ENCODE assay signal across 10 cellular contexts in the genomic region with DNA sequence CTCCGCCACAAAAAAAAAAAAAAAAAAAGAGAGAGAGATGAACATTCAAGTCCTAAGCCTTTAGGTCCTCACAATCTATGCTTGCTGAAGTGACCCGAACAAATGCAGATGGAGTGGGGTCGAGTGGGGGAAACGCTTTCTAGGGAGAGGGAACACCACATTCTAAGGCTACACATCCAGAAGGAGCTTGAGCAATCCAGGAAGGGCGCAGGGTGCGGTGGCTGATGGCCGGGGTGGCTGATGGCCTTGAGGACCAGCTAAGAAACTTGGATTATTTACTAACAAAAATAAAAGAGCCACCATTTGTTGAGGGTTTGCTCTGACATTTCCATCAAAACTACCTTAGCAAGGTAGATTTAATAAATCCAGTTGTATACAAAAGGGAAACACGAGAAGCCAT. TPM values are rescaled to one million over a fixed set of nuclear protein-coding genes. Genes with fewer than 3 reads are reported as not detected.
A peak's percentile ranks its signal among the peaks of the same experiment; 100 is the strongest.
DNase-seq lines count a peak whose midpoint lies in the region; ATAC-seq and TF ChIP-seq lines count a peak whose summit lies in the region.
"Had no signal": no experiment of that assay in that cellular context is flagged by ENCODE, and none has a peak within 500 bp of the region (broad histone marks: within the 10 kb centered on the region; RNA-seq: fewer than 3 reads in every experiment).

No MANE protein-coding gene starts in this region.

- peaks cover 6 to 10% (median 9%) of the 10 kb centered on the region in 4 donors for H3K4me1 Mint-ChIP-seq in CD4-positive, CD25-positive, alpha-beta regulatory T cell
- peaks cover 20% of the 10 kb centered on the region for H3K4me1 Mint-ChIP-seq in brain
- H3K4me1 Mint-ChIP-seq in natural killer cell, result peaks cover 5 to 11% of the 10 kb centered on the region in 2 donors

- peak overlapping the region; percentile 98 for H3K27ac ChIP-seq in CD4-positive, CD25-positive, alpha-beta regulatory T cell (ENCODE audit: insufficient read depth, low read length, poor library complexity, severe bottlenecking)
- no peak overlapping the region for H3K27ac ChIP-seq in ovary

- peak overlapping the region; percentile 49 for H2AFZ ChIP-seq in Loucy (ENCODE audit: low read length)

- peaks cover 17% of the 10 kb centered on the region for H3K27me3 Mint-ChIP-seq in CD4-positive, CD25-positive, alpha-beta regulatory T cell
- H3K27me3 Mint-ChIP-seq in brain, result peaks cover 7% of the 10 kb centered on the region
- no peaks in the 10 kb centered on the region for H3K27me3 Mint-ChIP-seq in natural killer cell (ENCODE audit: low read depth in 2 of 2)

- H3K4me1 ChIP-seq in CD4-positive, CD25-positive, alpha-beta regulatory T cell (ENCODE audit: control insufficient read depth, insufficient read depth, low read length, poor library complexity, severe bottlenecking), result peaks cover 6% of the 10 kb centered on the region
- H3K4me1 ChIP-seq in Loucy (ENCODE audit: insufficient read depth, low read length, poor library complexity, severe bottlenecking) (peaks cover 3% of the 10 kb centered on the region), ovary (ENCODE audit: insufficient read depth) (peaks cover 1% of the 10 kb centered on the region)
- H3K4me1 ChIP-seq: psoas muscle had no signal

- ATAC-seq in CD4-positive, CD25-positive, alpha-beta regulatory T cell (ENCODE audit: low read depth in 2 of 2), result no peak
- ATAC-seq in natural killer cell, result no peak
- no peak for ATAC-seq in HG02571 (IDR thresholded peaks at IDR 0.05; ENCODE audit: unreplicated experiment)
- no peak for ATAC-seq in HG03432 (IDR thresholded peaks at IDR 0.05; ENCODE audit: unreplicated experiment)

- TF ChIP-seq CTCF in Loucy (conservative IDR thresholded peaks at IDR 0.05; ENCODE audit: low read length) (no peak), brain (conservative IDR thresholded peaks at IDR 0.05) (no peak), natural killer cell (IDR thresholded peaks at IDR 0.05) (no peak), ovary (IDR thresholded peaks at IDR 0.05) (no peak)

- H3K4me2 ChIP-seq in Loucy (ENCODE audit: low read depth, low read length, poor library complexity, severe bottlenecking), result no peak overlapping the region

- WGBS in ovary, 3 donors, result 84 to 91% (median 84%) methylated on average over 8 of the region's 8 CpGs

- H3K36me3 Mint-ChIP-seq in CD4-positive, CD25-positive, alpha-beta regulatory T cell, result peaks cover 6% of the 10 kb centered on the region
- peaks cover 8% of the 10 kb centered on the region for H3K36me3 Mint-ChIP-seq in brain
- peaks cover 2% of the 10 kb centered on the region for H3K36me3 Mint-ChIP-seq in natural killer cell

- H3K9me3 ChIP-seq in CD4-positive, CD25-positive, alpha-beta regulatory T cell (ENCODE audit: control insufficient read depth in 2 of 2, low read length in 2 of 2), result no peaks in the 10 kb centered on the region
- H3K9me3 ChIP-seq in Loucy (ENCODE audit: insufficient read depth, low read depth, low read length), result no peaks in the 10 kb centered on the region
- H3K9me3 ChIP-seq in ovary, result no peaks in the 10 kb centered on the region
- H3K9me3 ChIP-seq: psoas muscle, spleen had no signal

- no peaks in the 10 kb centered on the region for H3K27me3 ChIP-seq in CD4-positive, CD25-positive, alpha-beta regulatory T cell (ENCODE audit: control insufficient read depth, insufficient read depth, low read length)
- H3K27me3 ChIP-seq in Loucy (ENCODE audit: insufficient read depth, low read length, poor library complexity, severe bottlenecking) (no peaks in the 10 kb centered on the region), ovary (no peaks in the 10 kb centered on the region)
- H3K27me3 ChIP-seq: spleen had no signal

- H3K79me2 ChIP-seq in Loucy (ENCODE audit: insufficient read depth, low read length), result peaks cover 5% of the 10 kb centered on the region; the same call in 1 of the 2 replicates

- H3F3A ChIP-seq in Loucy (ENCODE audit: low read depth), result no peaks in the 10 kb centered on the region

- no peak overlapping the region for H3K9ac ChIP-seq in Loucy (ENCODE audit: low read depth, low read length, poor library complexity, severe bottlenecking)

- TF ChIP-seq POLR2A in ovary (IDR thresholded peaks at IDR 0.05), result no peak

- no peaks in the 10 kb centered on the region for H4K20me1 ChIP-seq in Loucy (ENCODE audit: insufficient read depth, low read length, poor library complexity, severe bottlenecking)

- H3K4me3 ChIP-seq in CD4-positive, CD25-positive, alpha-beta regulatory T cell (ENCODE audit: low read depth, low read length), result no peak overlapping the region
- H3K4me3 ChIP-seq in Loucy (ENCODE audit: low read length, poor library complexity, severe bottlenecking) (no peak overlapping the region), ovary (no peak overlapping the region)

- no peaks in the 10 kb centered on the region for H3K9me3 Mint-ChIP-seq in CD4-positive, CD25-positive, alpha-beta regulatory T cell
- H3K9me3 Mint-ChIP-seq in brain, result peaks cover 0 to 3% (median 0%) of the 10 kb centered on the region in 5 experiments
- no peaks in the 10 kb centered on the region for H3K9me3 Mint-ChIP-seq in natural killer cell

- no peak for TF ChIP-seq EP300 in ovary (IDR thresholded peaks at IDR 0.05)

- H3K4me3 Mint-ChIP-seq in CD4-positive, CD25-positive, alpha-beta regulatory T cell, result peak overlapping the region in 2 of 4 donors; percentile 44 to 58
- H3K4me3 Mint-ChIP-seq in brain (peak overlapping the region in 4 of 5 experiments; percentile 66 to 97 (median 96)), natural killer cell (peak overlapping the region; percentile 17)

- intact Hi-C loops in natural killer cell (cut with micrococcal nuclease) (no loop called here), ovary (cut with DNase I) (loop anchor here in 3 of 4 donors (5.0 to 10.0 kb wide), 3 partner anchors 141 to 161 kb away; partner anchors contain the start of gene ATP6V0E1 (in 2 of the 3))

- no peak for DNase-seq in CD4-positive, CD25-positive, alpha-beta regulatory T cell
- DNase-seq in natural killer cell (no peak), ovary (no peak), NCI-H82 (lab: John Stamatoyannopoulos, UW) (no peak)

- H3K9me2 ChIP-seq in Loucy (replicated peaks; ENCODE audit: low read depth, low read length), result no peaks in the 10 kb centered on the region

- peaks cover 16% of the 10 kb centered on the region for H3K36me3 ChIP-seq in CD4-positive, CD25-positive, alpha-beta regulatory T cell (ENCODE audit: control insufficient read depth, insufficient read depth, low read length)
- H3K36me3 ChIP-seq in Loucy (ENCODE audit: insufficient read depth, low read length) (no peaks in the 10 kb centered on the region), ovary (no peaks in the 10 kb centered on the region)

- H3K27ac Mint-ChIP-seq in CD4-positive, CD25-positive, alpha-beta regulatory T cell, result peak overlapping the region in 2 of 3 donors; percentile 56 to 100
- H3K27ac Mint-ChIP-seq in brain, result no peak overlapping the region
- H3K27ac Mint-ChIP-seq in natural killer cell, result peak overlapping the region; percentile 97 to 100

RNA-seq across cellular contexts. Expression of gene BNIP1, which starts 0.8 kb away (rescaled TPM):
- total RNA-seq in CD4-positive, CD25-positive, alpha-beta regulatory T cell, result 30.2 TPM
- 10 to 100 TPM; 16.0 to 19.8 (median 18.6) TPM for polyA plus RNA-seq in CD4-positive, CD25-positive, alpha-beta regulatory T cell
- polyA plus RNA-seq in brain (ENCODE audit: insufficient read depth, low read depth, low replicate concordance) (18.4 TPM), ovary (10 to 100 TPM in 1 of 2 donors, 1 to 10 TPM in 1; 9.1 to 14.8 TPM)
- total RNA-seq in natural killer cell (10 to 100 TPM; 29.4 to 34.8 (median 33.0) TPM), ovary (10 to 100 TPM in 2 of 7 donors, 1 to 10 TPM in 5; 8.3 to 17.6 (median 9.5) TPM)

Comparison
In these comparisons a context has a peak if more than half of its experiments do, and no peak if none do; other contexts are left out.
1. H3K27ac Mint-ChIP-seq: peak in CD4-positive, CD25-positive, alpha-beta regulatory T cell (2 of 3) and natural killer cell (2 of 2); none in brain (0 of 5).